Comparison of ENCODE assay signal across 1 cellular context in the genomic region with DNA sequence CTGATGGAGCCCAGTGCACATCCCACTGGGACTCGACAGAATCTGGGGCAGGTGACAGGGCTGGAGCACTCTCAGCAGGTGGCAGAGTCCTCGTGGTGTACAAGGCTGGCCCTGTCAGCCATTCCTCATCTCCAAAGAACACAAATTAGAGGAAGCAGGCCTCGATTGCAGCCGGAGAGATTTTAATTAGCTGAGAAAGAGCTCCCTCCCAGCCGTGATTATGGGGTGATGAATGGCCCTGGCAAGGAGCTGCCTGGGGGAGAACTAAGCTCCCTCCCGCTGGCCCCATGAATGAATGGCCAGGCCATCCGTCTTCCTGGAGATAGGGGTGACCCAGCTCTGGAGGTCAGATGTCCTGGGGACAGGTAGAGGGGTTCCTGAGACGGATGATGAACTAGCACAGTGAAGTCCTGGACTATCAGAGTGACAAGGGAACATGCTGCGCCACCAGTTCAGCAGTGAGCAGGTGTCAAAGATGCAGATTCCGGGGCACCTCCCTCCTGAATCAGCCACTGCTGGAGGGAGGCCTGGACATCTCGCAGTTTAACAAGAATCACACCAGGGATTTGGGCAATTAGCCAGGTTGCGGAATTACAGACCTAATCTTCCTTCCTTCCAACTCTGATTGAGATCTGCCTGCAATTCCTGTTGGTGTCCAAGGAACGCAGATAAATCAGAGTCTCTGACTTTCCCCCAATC.
TF ChIP-seq lines count a peak whose summit lies in the region.

No MANE protein-coding gene starts in this region.

TF ChIP-seq in endothelial cell of umbilical vein, 7 proteins besides CTCF, POLR2A, EP300 and RAD21:
- TF ChIP-seq JUN (IDR thresholded peaks at IDR 0.05; ENCODE audit: borderline replicate concordance, insufficient read depth, insufficient read length, low read depth), result no peak
- TF ChIP-seq EZH2 (IDR thresholded peaks at IDR 0.05; ENCODE audit: borderline replicate concordance, low read depth, low read length, severe bottlenecking), result no peak
- TF ChIP-seq, protein P1, sequence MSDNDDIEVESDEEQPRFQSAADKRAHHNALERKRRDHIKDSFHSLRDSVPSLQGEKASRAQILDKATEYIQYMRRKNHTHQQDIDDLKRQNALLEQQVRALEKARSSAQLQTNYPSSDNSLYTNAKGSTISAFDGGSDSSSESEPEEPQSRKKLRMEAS (IDR thresholded peaks at IDR 0.05; ENCODE audit: insufficient read depth, insufficient read length), result no peak
- TF ChIP-seq FOS (IDR thresholded peaks at IDR 0.05; ENCODE audit: borderline replicate concordance, insufficient read depth, low read length), result no peak
- TF ChIP-seq GATA2 (IDR thresholded peaks at IDR 0.05; ENCODE audit: insufficient read depth, insufficient read length, low read depth, low read length), result no peak
- no peak for TF ChIP-seq MYC (IDR thresholded peaks at IDR 0.05; ENCODE audit: low read depth, low read length)
- no peak for TF ChIP-seq POLR2AphosphoS5 (IDR thresholded peaks at IDR 0.05; ENCODE audit: insufficient read depth, low read depth, low read length)
